1 cellular context compared by ENCODE assay signal in genomic region chr2:96113367-96113677, GRCh38.
TF ChIP-seq lines count a peak whose summit lies in the region.

No MANE protein-coding gene starts in this region.

TF ChIP-seq in WTC11, 78 proteins besides CTCF, POLR2A, EP300 and RAD21 (continued from another document):
- TF ChIP-seq FOXP4 (CRISPR knock-in tag; IDR thresholded peaks at IDR 0.05) (no peak), PREB (CRISPR knock-in tag; IDR thresholded peaks at IDR 0.05; ENCODE audit: borderline replicate concordance) (no peak), TEAD1 (CRISPR knock-in tag; IDR thresholded peaks at IDR 0.05) (no peak)
